ENCODE assay signal across 25 cellular contexts in genomic region chr18:1408331-1408835, GRCh38.
DNase-seq lines count a peak whose midpoint lies in the region; ATAC-seq, FAIRE-seq and TF ChIP-seq lines count a peak whose summit lies in the region.
"Had no signal": no experiment of that assay in that cellular context is flagged by ENCODE, and none has a peak within 500 bp of the region (broad histone marks: within the 10 kb centered on the region; RNA-seq: fewer than 3 reads in every experiment).

No MANE protein-coding gene starts in this region.

- POLR2A ChIA-PET in endothelial cell of umbilical vein (lab: Charles Lee) = no interaction called here

- CTCF ChIA-PET in endothelial cell of umbilical vein (lab: Charles Lee) = no interaction called here

- no peak overlapping the region for H3K9ac ChIP-seq in endothelial cell of umbilical vein (replicated peaks; ENCODE audit: extremely low read depth, insufficient read depth, low read length)

- FAIRE-seq in endothelial cell of umbilical vein (lab: Jason Lieb, UNC) = peak; percentile 46
- FAIRE-seq: A549, GM19239, keratinocyte had no signal

- no peaks in the 10 kb centered on the region for H4K20me1 ChIP-seq in endothelial cell of umbilical vein (replicated peaks; ENCODE audit: control insufficient read depth, extremely low read depth, insufficient read depth, low read length)

- no peaks in the 10 kb centered on the region for H3K36me3 ChIP-seq in endothelial cell of umbilical vein (ENCODE audit: control insufficient read depth in 2 of 2, extremely low read depth in 1 of 2, insufficient read depth in 2 of 2, low read length in 2 of 2)
- H3K36me3 ChIP-seq: upper lobe of right lung had no signal

- no peak overlapping the region for H2AFZ ChIP-seq in endothelial cell of umbilical vein (ENCODE audit: low read depth, low read length)

- peak; percentile 4 for DNase-seq in NCI-H1105 treated with DMSO at 0.1 percent for 48 hours (lab: John Stamatoyannopoulos, UW)
- no peak for DNase-seq in NCI-H1105 (lab: John Stamatoyannopoulos, UW)
- DNase-seq in M059J (ENCODE audit: low read depth) = peak; percentile 15
- DNase-seq in NCI-H748 (lab: John Stamatoyannopoulos, UW; ENCODE audit: unreplicated experiment) = peak; percentile 62
- no peak for DNase-seq in endothelial cell of umbilical vein (ENCODE audit: low read depth, low spot score)
- DNase-seq in NCI-H1048 (lab: John Stamatoyannopoulos, UW) = no peak
- DNase-seq: activated CD4-positive, alpha-beta T cell treated with anti-CD3 and anti-CD28 coated beads for 1 hour; activated CD8-positive, alpha-beta T cell treated with anti-CD3 and anti-CD28 coated beads, Interleukin-2, amount 10 ng/mL, durations not matched to agents 7 days and 5 days; activated effector memory CD4-positive, alpha-beta T cell treated with Interleukin-2 at 50 U/mL for 16 hours; activated naive CD8-positive, alpha-beta T cell treated with anti-CD3 and anti-CD28 coated beads, Interleukin-2, amount 10 ng/mL, durations not matched to agents 7 days and 5 days; activated T-cell treated with anti-CD3 and anti-CD28 coated beads for 4 hours; central memory CD4-positive, alpha-beta T cell; dermis blood vessel endothelial cell; EL; naive thymus-derived CD4-positive, alpha-beta T cell; NCI-H2029; NK-92 treated with Interleukin-12 subunit alpha and Interleukin-12 subunit beta, amount 100 ng/mL, for 24 hours; stimulated activated CD4-positive, alpha-beta T cell treated with anti-CD3 and anti-CD28 coated beads, Interleukin-2, amount 100 ng/mL, for 24 hours; T-cell; upper lobe of right lung had no signal

- no peak for ATAC-seq in GM18867 (IDR thresholded peaks at IDR 0.05; ENCODE audit: unreplicated experiment)
- ATAC-seq in GM18502 (IDR thresholded peaks at IDR 0.05; ENCODE audit: poor library complexity, unreplicated experiment) = no peak
- ATAC-seq: A549; activated CD8-positive, alpha-beta T cell treated with anti-CD3 and anti-CD28 coated beads, Interleukin-2, amount 10 ng/mL, durations not matched to agents 7 days and 5 days; naive thymus-derived CD4-positive, alpha-beta T cell; T-cell; upper lobe of right lung had no signal

- H3K4me2 ChIP-seq in endothelial cell of umbilical vein (ENCODE audit: insufficient read depth, low read length) = no peak overlapping the region

- no peaks in the 10 kb centered on the region for H3K27me3 ChIP-seq in endothelial cell of umbilical vein (ENCODE audit: control insufficient read depth in 2 of 2, insufficient read depth in 2 of 2, low read length in 2 of 2)
- H3K27me3 ChIP-seq: upper lobe of right lung had no signal

- no peaks in the 10 kb centered on the region for H3K79me2 ChIP-seq in endothelial cell of umbilical vein (ENCODE audit: control insufficient read depth, insufficient read depth, low read length)

- TF ChIP-seq CTCF in endothelial cell of umbilical vein (IDR thresholded peaks at IDR 0.05; ENCODE audit: extremely low read depth in 1 of 2, insufficient read depth in 1 of 2, low read depth in 1 of 2, low read length in 2 of 2) = no peak

- H3K4me3 ChIP-seq in endothelial cell of umbilical vein (replicated peaks in 1 of 3; ENCODE audit: insufficient read depth in 1 of 3, low read depth in 1 of 3, low read length in 3 of 3) = no peak overlapping the region
- H3K4me3 ChIP-seq: A549, upper lobe of right lung had no signal

- no TSS peak for BruUV-seq in endothelial cell of umbilical vein (replicated peaks; lab: Mats Ljungman, UMichigan)

- no peak overlapping the region for H3K27ac ChIP-seq in endothelial cell of umbilical vein (ENCODE audit: insufficient read depth, low read depth, low read length)
- H3K27ac ChIP-seq: A549, upper lobe of right lung had no signal

- no peaks in the 10 kb centered on the region for H3K9me1 ChIP-seq in endothelial cell of umbilical vein (replicated peaks; ENCODE audit: control insufficient read depth, extremely low read depth, insufficient read depth, low read length)

- H3K9me3 ChIP-seq in endothelial cell of umbilical vein (replicated peaks; ENCODE audit: control insufficient read depth, insufficient read depth, low read length) = no peaks in the 10 kb centered on the region
- H3K9me3 ChIP-seq: A549, upper lobe of right lung had no signal

- no peak for TF ChIP-seq POLR2A in endothelial cell of umbilical vein (IDR thresholded peaks at IDR 0.05; ENCODE audit: low read depth, low read length)

- no peaks in the 10 kb centered on the region for H3K4me1 ChIP-seq in endothelial cell of umbilical vein (ENCODE audit: control insufficient read depth, extremely low read depth, insufficient read depth, low read length)
- H3K4me1 ChIP-seq: A549, upper lobe of right lung had no signal

- dilution Hi-C loops in endothelial cell of umbilical vein (cut with MboI; ENCODE audit: extremely low pct_ligation_motif_present, low sequenced_read_pairs) = no loop called here

- intact Hi-C loops in endothelial cell of umbilical vein (cut with micrococcal nuclease) = no loop called here

TF ChIP-seq in endothelial cell of umbilical vein, 7 proteins besides CTCF, POLR2A, EP300 and RAD21:
- no peak for TF ChIP-seq MYC (IDR thresholded peaks at IDR 0.05; ENCODE audit: low read depth, low read length)
- TF ChIP-seq POLR2AphosphoS5 (IDR thresholded peaks at IDR 0.05; ENCODE audit: insufficient read depth, low read depth, low read length) = no peak

Comparison
In these comparisons a context has a peak if more than half of its experiments do, and no peak if none do; other contexts are left out.
1. DNase-seq: peak in NCI-H1105 treated with DMSO at 0.1 percent for 48 hours (single experiment), M059J (single experiment) and NCI-H748 (single experiment); none in NCI-H1105 (single experiment), endothelial cell of umbilical vein (single experiment) and NCI-H1048 (single experiment).